Comparison of ENCODE assay signal across 1 cellular context in genomic region chr22:19643448-19644313, GRCh38.
TF ChIP-seq lines count a peak whose summit lies in the region.

No MANE protein-coding gene starts in this region.

TF ChIP-seq in endothelial cell of umbilical vein, 7 proteins besides CTCF, POLR2A, EP300 and RAD21:
- TF ChIP-seq JUN (IDR thresholded peaks at IDR 0.05; ENCODE audit: borderline replicate concordance, insufficient read depth, insufficient read length, low read depth) (no peak), MAX (IDR thresholded peaks at IDR 0.05; ENCODE audit: insufficient read depth, insufficient read length) (no peak), POLR2AphosphoS5 (IDR thresholded peaks at IDR 0.05; ENCODE audit: insufficient read depth, low read depth, low read length) (no peak), MYC (IDR thresholded peaks at IDR 0.05; ENCODE audit: low read depth, low read length) (no peak), FOS (IDR thresholded peaks at IDR 0.05; ENCODE audit: borderline replicate concordance, insufficient read depth, low read length) (no peak)
